ENCODE assay signal across 8 cellular contexts in the genomic region with DNA sequence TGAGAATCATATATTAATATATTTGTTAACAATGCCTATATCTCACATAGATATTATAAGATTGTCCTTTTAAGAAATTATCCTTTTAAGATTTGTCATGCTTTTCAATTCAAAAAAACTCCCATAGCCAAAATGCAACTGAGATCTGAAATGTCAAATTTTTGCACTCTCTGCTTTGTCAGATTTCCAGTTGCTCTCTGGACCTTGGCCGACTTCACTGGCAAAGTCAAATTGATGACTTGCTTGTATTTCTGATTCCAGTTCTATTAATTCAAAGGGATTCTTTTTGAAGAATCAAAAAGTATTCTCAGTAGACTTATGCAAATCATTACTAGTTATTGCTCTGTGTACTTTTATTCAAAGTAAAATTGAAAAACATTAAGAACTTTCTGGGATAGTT.
"Had no signal": no experiment of that assay in that cellular context is flagged by ENCODE, and none has a peak within 500 bp of the region (broad histone marks: within the 10 kb centered on the region; RNA-seq: fewer than 3 reads in every experiment).

No MANE protein-coding gene starts in this region.

- DNase-seq: H9, HCEC 1CT, IMR-90 had no signal

- H3K9me3 Mint-ChIP-seq: H9 had no signal

- H3K27ac Mint-ChIP-seq: GM23338, H9 had no signal

- H2AFZ ChIP-seq: GM23338 had no signal

- H3K4me1 Mint-ChIP-seq: GM23338, H9 had no signal

- H3K4me2 ChIP-seq: GM23338 had no signal

- ATAC-seq: GM23338, K562 had no signal

- H3K4me3 Mint-ChIP-seq: GM23338, H9 had no signal

- H3K27ac ChIP-seq: HL-60 had no signal

- H3K4me3 ChIP-seq: GM23338, K562 had no signal

- FAIRE-seq: H1, H54, K562 had no signal
